8 cellular contexts compared by ENCODE assay signal in genomic region chr2:233063269-233063975, GRCh38. TPM values are rescaled to one million over a fixed set of nuclear protein-coding genes. Genes with fewer than 3 reads are reported as not detected.
DNase-seq lines count a peak whose midpoint lies in the region; ATAC-seq and TF ChIP-seq lines count a peak whose summit lies in the region.

No MANE protein-coding gene starts in this region.

- H3K27me3 ChIP-seq in duodenal mucosa (ENCODE audit: control insufficient read depth in 1 of 2, insufficient read depth in 2 of 2, low read length in 2 of 2) (no peaks in the 10 kb centered on the region), upper lobe of left lung (no peaks in the 10 kb centered on the region)

- peak overlapping the region in 1 of 2 donors; percentile 60 for H3K9ac ChIP-seq in duodenal mucosa (ENCODE audit: low read depth in 1 of 2, low read length in 2 of 2)

- peak overlapping the region; percentile 60 to 63 for H3K4me3 ChIP-seq in duodenal mucosa (ENCODE audit: low read depth in 1 of 2, low read length in 2 of 2)
- peak overlapping the region in 2 of 4 donors; percentile 12 to 56 for H3K4me3 ChIP-seq in upper lobe of left lung

- H3K27ac ChIP-seq in duodenal mucosa (ENCODE audit: low read depth, low read length) (peak overlapping the region; percentile 7), upper lobe of left lung (peak overlapping the region in 3 of 4 donors; percentile 88 to 94 (median 92))

- H3K4me1 ChIP-seq in duodenal mucosa (ENCODE audit: control insufficient read depth in 1 of 2, insufficient read depth in 2 of 2, low read length in 2 of 2) (peaks cover 41 to 52% of the 10 kb centered on the region in 2 donors), upper lobe of left lung (peaks cover 58 to 74% (median 58%) of the 10 kb centered on the region in 4 donors)

- DNase-seq in upper lobe of left lung (peak; percentile 36 to 46), NCI-H446 (lab: John Stamatoyannopoulos, UW) (no peak), DMS53 treated with DMSO at 0.1 percent for 48 hours (lab: John Stamatoyannopoulos, UW; ENCODE audit: unreplicated experiment) (no peak), SHP77 (lab: John Stamatoyannopoulos, UW) (no peak)

- peak; percentile 57 for ATAC-seq in GM19455 (IDR thresholded peaks at IDR 0.05; ENCODE audit: unreplicated experiment)
- peak; percentile 46 for ATAC-seq in HG03460 (IDR thresholded peaks at IDR 0.05; ENCODE audit: unreplicated experiment)
- ATAC-seq in upper lobe of left lung (ENCODE audit: low FRiP score in 2 of 2), result no peak

- TF ChIP-seq CTCF in GM12873 (IDR thresholded peaks at IDR 0.05; ENCODE audit: insufficient read depth, low read depth, low read length, missing control alignments), result peak; percentile 45
- TF ChIP-seq CTCF in upper lobe of left lung (IDR thresholded peaks at IDR 0.05), result peak in 1 of 6 experiments; percentile 13

- 41 to 49% methylated on average over 6 to 13 of the region's 13 CpGs for WGBS in upper lobe of left lung, 2 donors

- peaks cover 0 to 5% of the 10 kb centered on the region in 2 donors for H3K36me3 ChIP-seq in duodenal mucosa (ENCODE audit: control insufficient read depth in 1 of 2, insufficient read depth in 2 of 2, low read length in 2 of 2)
- no peaks in the 10 kb centered on the region for H3K36me3 ChIP-seq in upper lobe of left lung

- peak in 1 of 4 donors; percentile 14 for TF ChIP-seq POLR2A in upper lobe of left lung (IDR thresholded peaks at IDR 0.05)

- TF ChIP-seq EP300 in upper lobe of left lung (IDR thresholded peaks at IDR 0.05), result no peak

- H3K9me3 ChIP-seq in duodenal mucosa (ENCODE audit: control insufficient read depth in 1 of 2, low read length in 2 of 2) (no peaks in the 10 kb centered on the region), upper lobe of left lung (no peaks in the 10 kb centered on the region)

RNA-seq across cellular contexts. Expression of gene INPP5D, which starts 3.3 kb away (rescaled TPM):
- 100 to 1,000 TPM in 1 of 6 donors, 10 to 100 TPM in 5; 17.6 to 243 (median 31.7) TPM for total RNA-seq in upper lobe of left lung

RNA-seq across cellular contexts. Expression of gene NEU2, which starts 30.9 kb away (rescaled TPM):
- total RNA-seq in upper lobe of left lung, result not detected

RNA-seq across cellular contexts. Expression of gene NGEF, which starts 50.4 kb away (rescaled TPM):
- 1 to 10 TPM in 2 of 6 donors, under 1 TPM in 3, not detected in 1; 0.29 to 6.3 (median 0.98) TPM for total RNA-seq in upper lobe of left lung

Comparison
In these comparisons a context has a peak if more than half of its experiments do, and no peak if none do; other contexts are left out.
1. ATAC-seq: peak in GM19455 (single experiment) and HG03460 (single experiment); none in upper lobe of left lung (0 of 2).
2. DNase-seq: peak in upper lobe of left lung (2 of 2); none in NCI-H446 (0 of 2), DMS53 treated with DMSO at 0.1 percent for 48 hours (single experiment) and SHP77 (0 of 2).